Comparison of ENCODE assay signal across 8 cellular contexts in genomic region chr2:225464346-225465025, GRCh38.
DNase-seq lines count a peak whose midpoint lies in the region; ATAC-seq and TF ChIP-seq lines count a peak whose summit lies in the region.

No MANE protein-coding gene starts in this region.

- H3K27me3 ChIP-seq in effector memory CD4-positive, alpha-beta T cell (replicated peaks; ENCODE audit: control insufficient read depth, insufficient read depth, low read length, poor library complexity, severe bottlenecking), result no peaks in the 10 kb centered on the region
- H3K27me3 ChIP-seq in stomach, result no peaks in the 10 kb centered on the region
- no peaks in the 10 kb centered on the region for H3K27me3 ChIP-seq in SJCRH30

- no peak for TF ChIP-seq CTCF in stomach (IDR thresholded peaks at IDR 0.05)

- DNase-seq in DMS153 (lab: John Stamatoyannopoulos, UW), result peak; percentile 38
- DNase-seq in effector memory CD4-positive, alpha-beta T cell, result no peak
- no peak for DNase-seq in stomach
- DNase-seq in SJCRH30, result no peak
- no peak for DNase-seq in medulla oblongata (ENCODE audit: extremely low spot score)
- no peak for DNase-seq in glomerular visceral epithelial cell (ENCODE audit: extremely low spot score)

- TF ChIP-seq POLR2A in stomach (IDR thresholded peaks at IDR 0.05), result no peak

- H3K27ac ChIP-seq in effector memory CD4-positive, alpha-beta T cell (ENCODE audit: insufficient read depth, low read length, poor library complexity, severe bottlenecking), result peak overlapping the region; percentile 12
- H3K27ac ChIP-seq in stomach (no peak overlapping the region), SJCRH30 (no peak overlapping the region)

- no peaks in the 10 kb centered on the region for H3K9me3 ChIP-seq in effector memory CD4-positive, alpha-beta T cell (ENCODE audit: control insufficient read depth, low read length)
- H3K9me3 ChIP-seq in stomach (no peaks in the 10 kb centered on the region), SJCRH30 (replicated peaks) (no peaks in the 10 kb centered on the region)

- peak; percentile 90 for ATAC-seq in GM21360 (IDR thresholded peaks at IDR 0.05; ENCODE audit: unreplicated experiment)
- peak; percentile 65 for ATAC-seq in HG03565 (IDR thresholded peaks at IDR 0.05; ENCODE audit: unreplicated experiment)

- 72 to 80% (median 78%) methylated on average over 10 of the region's 10 CpGs for WGBS in stomach, 5 donors

- H3K36me3 ChIP-seq in effector memory CD4-positive, alpha-beta T cell (ENCODE audit: control insufficient read depth, insufficient read depth, low read length), result no peaks in the 10 kb centered on the region
- H3K36me3 ChIP-seq in stomach, result no peaks in the 10 kb centered on the region
- no peaks in the 10 kb centered on the region for H3K36me3 ChIP-seq in SJCRH30

- intact Hi-C loops in stomach (cut with DNase I; ENCODE audit: low total_unique reads), result no loop called here

- peaks cover 7% of the 10 kb centered on the region for H3K4me1 ChIP-seq in effector memory CD4-positive, alpha-beta T cell (ENCODE audit: control insufficient read depth, insufficient read depth, low read length, poor library complexity, severe bottlenecking)
- H3K4me1 ChIP-seq in stomach, result peaks cover 0 to 9% (median 3%) of the 10 kb centered on the region in 4 donors
- H3K4me1 ChIP-seq in SJCRH30, result no peaks in the 10 kb centered on the region; the same call in 1 of the 2 replicates

- TF ChIP-seq EP300 in stomach (IDR thresholded peaks at IDR 0.05), result no peak

- peak overlapping the region; percentile 63 for H3K4me3 ChIP-seq in effector memory CD4-positive, alpha-beta T cell (ENCODE audit: insufficient read depth, low read depth, low read length, poor library complexity, severe bottlenecking)
- H3K4me3 ChIP-seq in stomach, result peak overlapping the region in 2 of 4 donors; percentile 12 to 23
- H3K4me3 ChIP-seq in SJCRH30, result no peak overlapping the region
